In genomic region chr7:123624527-123625183, GRCh38 we compare ENCODE assay signal across 1 cellular context.
A peak's percentile ranks its signal among the peaks of the same experiment; 100 is the strongest.
TF ChIP-seq lines count a peak whose summit lies in the region.

No MANE protein-coding gene starts in this region.

TF ChIP-seq in HepG2, 621 proteins besides CTCF, POLR2A, EP300 and RAD21 (continued from another document and continues in another):
- TF ChIP-seq, protein P1, sequence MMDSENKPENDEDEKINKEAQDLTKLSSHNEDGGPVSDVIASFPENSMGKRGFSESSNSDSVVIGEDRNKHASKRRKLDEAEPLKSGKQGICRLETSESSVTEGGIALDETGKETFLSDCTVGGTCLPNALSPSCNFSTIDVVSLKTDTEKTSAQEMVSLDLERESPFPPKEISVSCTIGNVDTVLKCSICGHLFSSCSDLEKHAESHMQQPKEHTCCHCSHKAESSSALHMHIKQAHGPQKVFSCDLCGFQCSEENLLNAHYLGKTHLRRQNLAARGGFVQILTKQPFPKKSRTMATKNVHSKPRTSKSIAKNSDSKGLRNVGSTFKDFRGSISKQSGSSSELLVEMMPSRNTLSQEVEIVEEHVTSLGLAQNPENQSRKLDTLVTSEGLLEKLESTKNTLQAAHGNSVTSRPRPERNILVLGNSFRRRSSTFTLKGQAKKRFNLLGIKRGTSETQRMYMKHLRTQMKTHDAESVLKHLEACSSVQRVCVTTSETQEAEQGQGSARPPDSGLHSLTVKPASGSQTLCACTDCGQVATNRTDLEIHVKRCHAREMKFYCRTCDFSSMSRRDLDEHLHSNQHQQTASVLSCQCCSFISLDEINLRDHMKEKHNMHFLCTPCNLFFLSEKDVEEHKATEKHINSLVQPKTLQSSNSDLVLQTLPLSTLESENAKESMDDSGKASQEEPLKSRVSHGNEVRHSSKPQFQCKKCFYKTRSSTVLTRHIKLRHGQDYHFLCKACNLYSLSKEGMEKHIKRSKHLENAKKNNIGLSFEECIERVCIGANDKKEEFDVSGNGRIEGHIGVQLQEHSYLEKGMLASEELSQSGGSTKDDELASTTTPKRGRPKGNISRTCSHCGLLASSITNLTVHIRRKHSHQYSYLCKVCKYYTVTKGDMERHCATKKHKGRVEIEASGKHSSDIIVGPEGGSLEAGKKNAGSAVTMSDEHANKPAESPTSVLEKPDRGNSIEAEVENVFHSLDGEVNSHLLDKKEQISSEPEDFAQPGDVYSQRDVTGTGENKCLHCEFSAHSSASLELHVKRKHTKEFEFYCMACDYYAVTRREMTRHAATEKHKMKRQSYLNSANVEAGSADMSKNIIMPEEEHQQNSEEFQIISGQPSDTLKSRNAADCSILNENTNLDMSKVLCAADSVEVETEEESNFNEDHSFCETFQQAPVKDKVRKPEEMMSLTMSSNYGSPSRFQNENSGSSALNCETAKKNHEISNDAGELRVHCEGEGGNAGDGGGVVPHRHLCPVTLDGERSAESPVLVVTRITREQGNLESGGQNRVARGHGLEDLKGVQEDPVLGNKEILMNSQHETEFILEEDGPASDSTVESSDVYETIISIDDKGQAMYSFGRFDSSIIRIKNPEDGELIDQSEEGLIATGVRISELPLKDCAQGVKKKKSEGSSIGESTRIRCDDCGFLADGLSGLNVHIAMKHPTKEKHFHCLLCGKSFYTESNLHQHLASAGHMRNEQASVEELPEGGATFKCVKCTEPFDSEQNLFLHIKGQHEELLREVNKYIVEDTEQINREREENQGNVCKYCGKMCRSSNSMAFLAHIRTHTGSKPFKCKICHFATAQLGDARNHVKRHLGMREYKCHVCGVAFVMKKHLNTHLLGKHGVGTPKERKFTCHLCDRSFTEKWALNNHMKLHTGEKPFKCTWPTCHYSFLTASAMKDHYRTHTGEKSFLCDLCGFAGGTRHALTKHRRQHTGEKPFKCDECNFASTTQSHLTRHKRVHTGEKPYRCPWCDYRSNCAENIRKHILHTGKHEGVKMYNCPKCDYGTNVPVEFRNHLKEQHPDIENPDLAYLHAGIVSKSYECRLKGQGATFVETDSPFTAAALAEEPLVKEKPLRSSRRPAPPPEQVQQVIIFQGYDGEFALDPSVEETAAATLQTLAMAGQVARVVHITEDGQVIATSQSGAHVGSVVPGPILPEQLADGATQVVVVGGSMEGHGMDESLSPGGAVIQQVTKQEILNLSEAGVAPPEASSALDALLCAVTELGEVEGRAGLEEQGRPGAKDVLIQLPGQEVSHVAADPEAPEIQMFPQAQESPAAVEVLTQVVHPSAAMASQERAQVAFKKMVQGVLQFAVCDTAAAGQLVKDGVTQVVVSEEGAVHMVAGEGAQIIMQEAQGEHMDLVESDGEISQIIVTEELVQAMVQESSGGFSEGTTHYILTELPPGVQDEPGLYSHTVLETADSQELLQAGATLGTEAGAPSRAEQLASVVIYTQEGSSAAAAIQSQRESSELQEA (CRISPR knock-in tag; IDR thresholded peaks at IDR 0.05; ENCODE audit: not compliant biosample characterization), result no peak
- TF ChIP-seq TEAD3 (CRISPR knock-in tag; optimal IDR thresholded peaks at IDR 0.05; ENCODE audit: borderline replicate concordance), result peak; percentile 45
- TF ChIP-seq ZNF678 (CRISPR knock-in tag; IDR thresholded peaks at IDR 0.05), result no peak
- no peak for TF ChIP-seq ZZZ3 (CRISPR knock-in tag; IDR thresholded peaks at IDR 0.05; ENCODE audit: borderline replicate concordance)
- no peak for TF ChIP-seq NFRKB (IDR thresholded peaks at IDR 0.05)
- TF ChIP-seq SUZ12 (IDR thresholded peaks at IDR 0.05; ENCODE audit: low read depth, low read length), result no peak
- TF ChIP-seq DR1 (CRISPR knock-in tag; IDR thresholded peaks at IDR 0.05), result no peak
- TF ChIP-seq HIVEP1 (CRISPR knock-in tag; IDR thresholded peaks at IDR 0.05), result no peak
- no peak for TF ChIP-seq RARA (CRISPR knock-in tag; IDR thresholded peaks at IDR 0.05)
- TF ChIP-seq, protein P2, sequence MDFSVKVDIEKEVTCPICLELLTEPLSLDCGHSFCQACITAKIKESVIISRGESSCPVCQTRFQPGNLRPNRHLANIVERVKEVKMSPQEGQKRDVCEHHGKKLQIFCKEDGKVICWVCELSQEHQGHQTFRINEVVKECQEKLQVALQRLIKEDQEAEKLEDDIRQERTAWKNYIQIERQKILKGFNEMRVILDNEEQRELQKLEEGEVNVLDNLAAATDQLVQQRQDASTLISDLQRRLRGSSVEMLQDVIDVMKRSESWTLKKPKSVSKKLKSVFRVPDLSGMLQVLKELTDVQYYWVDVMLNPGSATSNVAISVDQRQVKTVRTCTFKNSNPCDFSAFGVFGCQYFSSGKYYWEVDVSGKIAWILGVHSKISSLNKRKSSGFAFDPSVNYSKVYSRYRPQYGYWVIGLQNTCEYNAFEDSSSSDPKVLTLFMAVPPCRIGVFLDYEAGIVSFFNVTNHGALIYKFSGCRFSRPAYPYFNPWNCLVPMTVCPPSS (IDR thresholded peaks at IDR 0.05), result no peak
- TF ChIP-seq, protein P3, sequence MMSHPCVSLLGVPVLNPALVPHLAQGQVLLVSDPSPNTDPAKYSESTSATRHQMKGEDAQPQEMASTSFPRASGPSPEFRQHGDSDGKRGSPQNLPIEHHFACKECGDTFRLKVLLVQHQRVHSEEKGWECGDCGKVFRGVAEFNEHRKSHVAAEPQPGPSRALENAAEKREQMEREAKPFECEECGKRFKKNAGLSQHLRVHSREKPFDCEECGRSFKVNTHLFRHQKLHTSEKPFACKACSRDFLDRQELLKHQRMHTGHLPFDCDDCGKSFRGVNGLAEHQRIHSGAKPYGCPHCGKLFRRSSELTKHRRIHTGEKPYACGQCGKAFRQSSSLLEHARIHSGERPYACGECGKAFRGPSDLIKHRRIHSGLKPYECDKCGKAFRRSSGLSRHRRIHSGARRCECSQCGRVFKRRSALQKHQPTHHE (CRISPR knock-in tag; IDR thresholded peaks at IDR 0.05; ENCODE audit: borderline replicate concordance), result no peak
- TF ChIP-seq ISX (CRISPR knock-in tag; conservative IDR thresholded peaks at IDR 0.05), result no peak
- TF ChIP-seq, protein P4, sequence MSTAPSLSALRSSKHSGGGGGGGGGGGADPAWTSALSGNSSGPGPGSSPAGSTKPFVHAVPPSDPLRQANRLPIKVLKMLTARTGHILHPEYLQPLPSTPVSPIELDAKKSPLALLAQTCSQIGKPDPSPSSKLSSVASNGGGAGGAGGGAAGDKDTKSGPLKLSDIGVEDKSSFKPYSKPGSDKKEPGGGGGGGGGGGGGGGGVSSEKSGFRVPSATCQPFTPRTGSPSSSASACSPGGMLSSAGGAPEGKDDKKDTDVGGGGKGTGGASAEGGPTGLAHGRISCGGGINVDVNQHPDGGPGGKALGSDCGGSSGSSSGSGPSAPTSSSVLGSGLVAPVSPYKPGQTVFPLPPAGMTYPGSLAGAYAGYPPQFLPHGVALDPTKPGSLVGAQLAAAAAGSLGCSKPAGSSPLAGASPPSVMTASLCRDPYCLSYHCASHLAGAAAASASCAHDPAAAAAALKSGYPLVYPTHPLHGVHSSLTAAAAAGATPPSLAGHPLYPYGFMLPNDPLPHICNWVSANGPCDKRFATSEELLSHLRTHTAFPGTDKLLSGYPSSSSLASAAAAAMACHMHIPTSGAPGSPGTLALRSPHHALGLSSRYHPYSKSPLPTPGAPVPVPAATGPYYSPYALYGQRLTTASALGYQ (CRISPR knock-in tag; IDR thresholded peaks at IDR 0.05), result no peak
- no peak for TF ChIP-seq SMAD3 (CRISPR knock-in tag; IDR thresholded peaks at IDR 0.05)
- no peak for TF ChIP-seq MED1 (CRISPR knock-in tag; IDR thresholded peaks at IDR 0.05)
- no peak for TF ChIP-seq NFIB (CRISPR knock-in tag; IDR thresholded peaks at IDR 0.05; ENCODE audit: borderline replicate concordance)
- no peak for TF ChIP-seq ZNF841 (CRISPR knock-in tag; IDR thresholded peaks at IDR 0.05; ENCODE audit: borderline replicate concordance)
- peak; percentile 18; the same call in 1 of the 2 replicates for TF ChIP-seq POGZ (CRISPR knock-in tag; IDR thresholded peaks at IDR 0.05)
- no peak for TF ChIP-seq AGO1 (IDR thresholded peaks at IDR 0.05; ENCODE audit: low read depth, low read length, poor library complexity, severe bottlenecking)
- TF ChIP-seq MXI1 (IDR thresholded peaks at IDR 0.05; ENCODE audit: borderline replicate concordance, low read depth, low read length), result no peak
- no peak for TF ChIP-seq SOX5 (CRISPR knock-in tag; IDR thresholded peaks at IDR 0.05; ENCODE audit: borderline replicate concordance)
- 0 out of 2 replicates have a peak, but pooled peaks have one; percentile 30 for TF ChIP-seq MIER2 (CRISPR knock-in tag; IDR thresholded peaks at IDR 0.05)
- TF ChIP-seq STAG1 (CRISPR knock-in tag; IDR thresholded peaks at IDR 0.05), result peak; percentile 58
- TF ChIP-seq ZNF605 (CRISPR knock-in tag; IDR thresholded peaks at IDR 0.05), result no peak
- no peak for TF ChIP-seq ZNF251 (CRISPR knock-in tag; IDR thresholded peaks at IDR 0.05)
- TF ChIP-seq DPF2 (CRISPR knock-in tag; IDR thresholded peaks at IDR 0.05; ENCODE audit: borderline replicate concordance, low read depth), result no peak
- TF ChIP-seq POLR2AphosphoS2 (IDR thresholded peaks at IDR 0.05; ENCODE audit: low read depth, low read length), result no peak
- TF ChIP-seq E2F1 (CRISPR knock-in tag; IDR thresholded peaks at IDR 0.05), result no peak
- TF ChIP-seq CEBPG (CRISPR knock-in tag; IDR thresholded peaks at IDR 0.05), result no peak
- no peak for TF ChIP-seq ZNF607 (CRISPR knock-in tag; IDR thresholded peaks at IDR 0.05; ENCODE audit: borderline replicate concordance)
- no peak for TF ChIP-seq SRSF4 (IDR thresholded peaks at IDR 0.05; ENCODE audit: low read depth, low read length, poor library complexity, severe bottlenecking)
- no peak for TF ChIP-seq ZKSCAN5 (CRISPR knock-in tag; IDR thresholded peaks at IDR 0.05)
- TF ChIP-seq FOXA3 (CRISPR knock-in tag; IDR thresholded peaks at IDR 0.05), result 0 out of 2 replicates have a peak, but pooled peaks have one; percentile 18
- TF ChIP-seq TBP (CRISPR knock-in tag; IDR thresholded peaks at IDR 0.05), result no peak
- no peak for TF ChIP-seq ATF3 (CRISPR knock-in tag; IDR thresholded peaks at IDR 0.05)
- TF ChIP-seq MTF2 (CRISPR knock-in tag; IDR thresholded peaks at IDR 0.05; ENCODE audit: borderline replicate concordance), result no peak
- peak; percentile 26 for TF ChIP-seq XRCC5 (optimal IDR thresholded peaks at IDR 0.05; ENCODE audit: low read length)
- no peak for TF ChIP-seq KDM1A (CRISPR knock-in tag; IDR thresholded peaks at IDR 0.05)
- no peak for TF ChIP-seq ZNF17 (CRISPR knock-in tag; IDR thresholded peaks at IDR 0.05)
- TF ChIP-seq, protein P5, sequence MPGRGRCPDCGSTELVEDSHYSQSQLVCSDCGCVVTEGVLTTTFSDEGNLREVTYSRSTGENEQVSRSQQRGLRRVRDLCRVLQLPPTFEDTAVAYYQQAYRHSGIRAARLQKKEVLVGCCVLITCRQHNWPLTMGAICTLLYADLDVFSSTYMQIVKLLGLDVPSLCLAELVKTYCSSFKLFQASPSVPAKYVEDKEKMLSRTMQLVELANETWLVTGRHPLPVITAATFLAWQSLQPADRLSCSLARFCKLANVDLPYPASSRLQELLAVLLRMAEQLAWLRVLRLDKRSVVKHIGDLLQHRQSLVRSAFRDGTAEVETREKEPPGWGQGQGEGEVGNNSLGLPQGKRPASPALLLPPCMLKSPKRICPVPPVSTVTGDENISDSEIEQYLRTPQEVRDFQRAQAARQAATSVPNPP (CRISPR knock-in tag; IDR thresholded peaks at IDR 0.05), result no peak
- no peak for TF ChIP-seq NFATC3 (CRISPR knock-in tag; IDR thresholded peaks at IDR 0.05)
- no peak for TF ChIP-seq BCLAF1 (IDR thresholded peaks at IDR 0.05)
- TF ChIP-seq ZNF644 (CRISPR knock-in tag; IDR thresholded peaks at IDR 0.05; ENCODE audit: low read depth), result peak; percentile 99
- TF ChIP-seq CBX2 (IDR thresholded peaks at IDR 0.05; ENCODE audit: low read depth, low read length), result no peak
- no peak for TF ChIP-seq CBX2 (CRISPR knock-in tag; IDR thresholded peaks at IDR 0.05; ENCODE audit: low read depth)
- TF ChIP-seq ZBTB20 (CRISPR knock-in tag; IDR thresholded peaks at IDR 0.05; ENCODE audit: borderline replicate concordance, low read depth), result no peak
- TF ChIP-seq MAFF (IDR thresholded peaks at IDR 0.05; ENCODE audit: low read depth, low read length), result no peak
- no peak for TF ChIP-seq RBM39 (IDR thresholded peaks at IDR 0.05; ENCODE audit: low read depth, low read length, poor library complexity, severe bottlenecking)
- no peak for TF ChIP-seq ZFP36 (IDR thresholded peaks at IDR 0.05; ENCODE audit: borderline replicate concordance, low read depth, low read length, partially characterized antibody)
